ENCODE assay signal across 9 cellular contexts in genomic region chr18:59904051-59904601, GRCh38. TPM values are rescaled to one million over a fixed set of nuclear protein-coding genes. Genes with fewer than 3 reads are reported as not detected.
DNase-seq lines count a peak whose midpoint lies in the region; ATAC-seq and TF ChIP-seq lines count a peak whose summit lies in the region.
"Had no signal": no experiment of that assay in that cellular context is flagged by ENCODE, and none has a peak within 500 bp of the region (broad histone marks: within the 10 kb centered on the region; RNA-seq: fewer than 3 reads in every experiment).

No MANE protein-coding gene starts in this region.

- ATAC-seq in T-helper 17 cell = no peak
- no peak for ATAC-seq in GM18520 (IDR thresholded peaks at IDR 0.05; ENCODE audit: unreplicated experiment)
- ATAC-seq in HG02938 (IDR thresholded peaks at IDR 0.05; ENCODE audit: unreplicated experiment) = no peak

- peak overlapping the region; percentile 79 to 96 (median 89) for H3K4me2 ChIP-seq in BLaER1 treated with 17β-estradiol and CSF1 and Interleukin-3, amounts not matched to agents 10 nM and 100 nM

- peaks cover 4 to 38% (median 24%) of the 10 kb centered on the region in 11 experiments; a peak in 20 of 22 replicates for H3K36me3 ChIP-seq in BLaER1 treated with 17β-estradiol and CSF1 and Interleukin-3, amounts not matched to agents 10 nM and 100 nM
- no peaks in the 10 kb centered on the region; the same call in 1 of the 2 replicates for H3K36me3 ChIP-seq in SJCRH30

- H3K4me3 Mint-ChIP-seq in T-helper 17 cell = peak overlapping the region; percentile 77
- peak overlapping the region; percentile 65 to 81 (median 75) for H3K4me3 Mint-ChIP-seq in immature natural killer cell

- TF ChIP-seq CTCF in GM12865 (IDR thresholded peaks at IDR 0.05; ENCODE audit: insufficient read depth, low read depth, low read length, missing control alignments) = no peak

- peaks cover 0 to 47% (median 32%) of the 10 kb centered on the region in 11 experiments; a peak in 19 of 22 replicates for H4K20me1 ChIP-seq in BLaER1 treated with 17β-estradiol and CSF1 and Interleukin-3, amounts not matched to agents 10 nM and 100 nM

- no peaks in the 10 kb centered on the region for H3K9me3 Mint-ChIP-seq in immature natural killer cell

- H3K9me3 ChIP-seq in BLaER1 treated with 17β-estradiol and CSF1 and Interleukin-3, amounts not matched to agents 10 nM and 100 nM (replicated peaks in 1 of 11) = no peaks in the 10 kb centered on the region
- H3K9me3 ChIP-seq in T-helper 17 cell (ENCODE audit: control insufficient read depth, low read length, poor library complexity, severe bottlenecking) (no peaks in the 10 kb centered on the region), SJCRH30 (replicated peaks) (no peaks in the 10 kb centered on the region)

- H3K4me3 ChIP-seq in BLaER1 treated with 17β-estradiol and CSF1 and Interleukin-3, amounts not matched to agents 10 nM and 100 nM = peak overlapping the region; percentile 38 to 98 (median 60)
- H3K4me3 ChIP-seq in GM12865 (ENCODE audit: low read depth, low read length) (peak overlapping the region; percentile 80), SJCRH30 (no peak overlapping the region)

- H3K27ac Mint-ChIP-seq in T-helper 17 cell (peak overlapping the region; percentile 94), immature natural killer cell (peak overlapping the region; percentile 92 to 99 (median 94))

- H3K36me3 Mint-ChIP-seq in T-helper 17 cell (ENCODE audit: low read depth) = peaks cover 6% of the 10 kb centered on the region
- H3K36me3 Mint-ChIP-seq in immature natural killer cell = peaks cover 7 to 13% (median 12%) of the 10 kb centered on the region in 3 donors

- H3K4me1 Mint-ChIP-seq in T-helper 17 cell (peaks cover 42% of the 10 kb centered on the region), immature natural killer cell (peaks cover 66 to 76% of the 10 kb centered on the region in 2 donors)

- peak overlapping the region; percentile 69 to 99 (median 77); a peak in 21 of 22 replicates for H3K9ac ChIP-seq in BLaER1 treated with 17β-estradiol and CSF1 and Interleukin-3, amounts not matched to agents 10 nM and 100 nM

- H3K4me1 ChIP-seq in BLaER1 treated with 17β-estradiol and CSF1 and Interleukin-3, amounts not matched to agents 10 nM and 100 nM = peaks cover 51 to 80% (median 66%) of the 10 kb centered on the region in 10 experiments
- H3K4me1 ChIP-seq in SJCRH30 = peaks cover 5% of the 10 kb centered on the region

- DNase-seq in GM12865 (ENCODE audit: low read depth) (peak; percentile 30), T-helper 17 cell (no peak), immature natural killer cell (no peak), SJCRH30 (no peak), iPS-NIHi11 (ENCODE audit: low spot score) (no peak)
- DNase-seq: NCI-H774 had no signal

- H3K27me3 Mint-ChIP-seq in T-helper 17 cell = no peaks in the 10 kb centered on the region
- peaks cover 11 to 25% (median 19%) of the 10 kb centered on the region in 3 donors for H3K27me3 Mint-ChIP-seq in immature natural killer cell (ENCODE audit: low read depth in 3 of 3)

- no peaks in the 10 kb centered on the region for H3K27me3 ChIP-seq in BLaER1 treated with 17β-estradiol and CSF1 and Interleukin-3, amounts not matched to agents 10 nM and 100 nM
- no peaks in the 10 kb centered on the region for H3K27me3 ChIP-seq in SJCRH30

- H3K27ac ChIP-seq in BLaER1 treated with 17β-estradiol and CSF1 and Interleukin-3, amounts not matched to agents 10 nM and 100 nM = peak overlapping the region; percentile 62 to 98 (median 86); a peak in 21 of 22 replicates
- H3K27ac ChIP-seq in SJCRH30 = no peak overlapping the region

RNA-seq across cellular contexts. Expression of gene PMAIP1, which starts 4.3 kb away (rescaled TPM):
- total RNA-seq in T-helper 17 cell = 100 to 1,000 TPM; 111 to 139 TPM
- 10 to 100 TPM; 34.6 to 77.8 (median 58.9) TPM for polyA plus RNA-seq in immature natural killer cell
- 10.6 and 15.7 TPM in 2 replicates for total RNA-seq in SJCRH30 (2014; rRNA removed; shearing (Covaris generic))
